In the genomic region with DNA sequence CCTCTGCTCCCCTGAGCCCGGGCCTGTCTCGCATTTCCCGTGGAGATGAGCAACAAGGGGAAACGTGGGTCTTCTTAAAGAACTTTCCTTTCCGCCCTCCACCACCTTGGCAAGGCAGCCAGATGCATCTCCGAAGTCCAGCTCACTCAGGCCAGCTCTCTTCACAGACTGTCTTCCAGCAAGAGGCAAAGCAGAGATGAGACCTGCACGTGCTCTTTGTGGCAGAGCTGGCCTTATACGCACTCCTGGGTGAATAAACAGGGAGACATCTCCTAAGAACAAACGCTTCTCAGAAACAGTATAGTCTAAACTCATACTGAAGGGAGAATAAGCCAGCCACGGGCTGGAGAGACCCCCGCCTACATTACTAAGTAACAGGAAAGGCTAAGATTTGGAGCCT, we compare ENCODE assay signal across 18 cellular contexts. TPM values are rescaled to one million over a fixed set of nuclear protein-coding genes. Genes with fewer than 3 reads are reported as not detected.
DNase-seq lines count a peak whose midpoint lies in the region; ATAC-seq and TF ChIP-seq lines count a peak whose summit lies in the region.
"Had no signal": no experiment of that assay in that cellular context is flagged by ENCODE, and none has a peak within 500 bp of the region (broad histone marks: within the 10 kb centered on the region; RNA-seq: fewer than 3 reads in every experiment).

No MANE protein-coding gene starts in this region.

- H3K4me2 ChIP-seq in mesenchymal stem cell (ENCODE audit: low read length, poor library complexity, severe bottlenecking) (no peak overlapping the region), skeletal muscle satellite cell (ENCODE audit: low read length) (no peak overlapping the region), mesendoderm (ENCODE audit: low read length) (no peak overlapping the region)

- H2BK5ac ChIP-seq in mesenchymal stem cell (ENCODE audit: low read depth, low read length, poor library complexity, severe bottlenecking) (no peak overlapping the region), mesendoderm (ENCODE audit: low read length) (no peak overlapping the region)

- H2BK12ac ChIP-seq in mesenchymal stem cell (ENCODE audit: low read length in 2 of 2), result peak overlapping the region; percentile 69 to 92

- no peaks in the 10 kb centered on the region for H3K79me2 ChIP-seq in mesendoderm (ENCODE audit: control insufficient read depth, insufficient read depth, low read length)

- H3K9me3 ChIP-seq in AG04450 (ENCODE audit: control insufficient read depth, insufficient read depth, low read length) (peaks cover 2% of the 10 kb centered on the region), mesenchymal stem cell (ENCODE audit: control insufficient read depth, low read length) (peaks cover 5% of the 10 kb centered on the region), skeletal muscle satellite cell (replicated peaks; ENCODE audit: low read length) (no peaks in the 10 kb centered on the region)

- CTCF ChIA-PET in AG04450 (lab: Charles Lee), result interaction anchor here (1.1 to 3.3 kb wide), 2 partner anchors 21 to 154 kb away, joined by 3 to 18 read pairs; no protein-coding TSS in a partner anchor

- no peak for TF ChIP-seq CTCF in AG04450 (IDR thresholded peaks at IDR 0.05; ENCODE audit: low read depth, low read length)

- no peak overlapping the region for H3K56ac ChIP-seq in mesendoderm (ENCODE audit: low read length)

- H4K8ac ChIP-seq in mesenchymal stem cell (ENCODE audit: low read length) (peak overlapping the region; percentile 45), mesendoderm (ENCODE audit: low read depth, low read length) (no peak overlapping the region)

- H2BK15ac ChIP-seq in mesenchymal stem cell (ENCODE audit: low read depth, poor library complexity, severe bottlenecking), result peak overlapping the region; percentile 95
- H2BK15ac ChIP-seq in mesendoderm (replicated peaks; ENCODE audit: low read depth), result no peak overlapping the region

- H4K91ac ChIP-seq in mesenchymal stem cell (ENCODE audit: low read length), result peak overlapping the region; percentile 83

- H3K27ac ChIP-seq in AG04450 (ENCODE audit: low read depth, low read length) (peak overlapping the region; percentile 98), mesenchymal stem cell (ENCODE audit: low read length, poor library complexity, severe bottlenecking) (no peak overlapping the region), mesendoderm (ENCODE audit: low read depth, low read length) (no peak overlapping the region)
- H3K27ac ChIP-seq: C4-2B had no signal

- peak overlapping the region; percentile 15 to 54 for H3K4ac ChIP-seq in mesenchymal stem cell (ENCODE audit: low read depth in 1 of 2, low read length in 2 of 2)
- no peak overlapping the region for H3K4ac ChIP-seq in mesendoderm (ENCODE audit: low read depth, low read length)

- H3K14ac ChIP-seq in mesenchymal stem cell (ENCODE audit: low read length in 2 of 2), result no peak overlapping the region

- ATAC-seq in HG03457 (IDR thresholded peaks at IDR 0.05; ENCODE audit: unreplicated experiment), result no peak
- no peak for ATAC-seq in HG02571 (IDR thresholded peaks at IDR 0.05; ENCODE audit: unreplicated experiment)

- H3K79me1 ChIP-seq in mesenchymal stem cell (replicated peaks; ENCODE audit: low read length, poor library complexity, severe bottlenecking) (peaks cover 6% of the 10 kb centered on the region), mesendoderm (ENCODE audit: low read length) (no peaks in the 10 kb centered on the region)

- H2AK5ac ChIP-seq in mesenchymal stem cell (ENCODE audit: low read length, severe bottlenecking), result peak overlapping the region; percentile 91
- no peak overlapping the region for H2AK5ac ChIP-seq in mesendoderm (ENCODE audit: low read length)

- H2AFZ ChIP-seq in mesenchymal stem cell (ENCODE audit: low read depth, low read length), result no peak overlapping the region

- POLR2A ChIA-PET in AG04450 (lab: Yijun Ruan, JAX), result interaction anchor here (1.5 kb wide), 1 partner anchor 109 kb away, joined by 5 read pairs; no protein-coding TSS in a partner anchor

- H3K4me1 ChIP-seq in mesenchymal stem cell (ENCODE audit: control insufficient read depth, insufficient read depth, low read depth, low read length) (peaks cover 21% of the 10 kb centered on the region), skeletal muscle satellite cell (ENCODE audit: control insufficient read depth, insufficient read depth, low read length) (peaks cover 59% of the 10 kb centered on the region), mesendoderm (ENCODE audit: control insufficient read depth, low read depth, low read length) (peaks cover 2% of the 10 kb centered on the region)

- H2BK120ac ChIP-seq in mesenchymal stem cell (ENCODE audit: low read depth, low read length) (peak overlapping the region; percentile 87), mesendoderm (ENCODE audit: low read depth, low read length) (no peak overlapping the region)

- H3K36me3 ChIP-seq in mesenchymal stem cell (ENCODE audit: control insufficient read depth in 1 of 2, insufficient read depth in 2 of 2, low read depth in 1 of 2, low read length in 2 of 2), result peaks cover 7 to 8% of the 10 kb centered on the region in 2 experiments
- H3K36me3 ChIP-seq in skeletal muscle satellite cell (ENCODE audit: insufficient read depth, low read length), result no peaks in the 10 kb centered on the region
- no peaks in the 10 kb centered on the region for H3K36me3 ChIP-seq in mesendoderm (ENCODE audit: control insufficient read depth, insufficient read depth, low read length)

- H3K23ac ChIP-seq in mesenchymal stem cell (ENCODE audit: low read length in 2 of 2) (no peak overlapping the region), mesendoderm (ENCODE audit: low read length) (no peak overlapping the region)

- DNase-seq in AG04450 (ENCODE audit: low read depth, low spot score) (no peak), amniotic epithelial cell (ENCODE audit: low read depth) (peak; percentile 67), mesenchymal stem cell (peak; percentile 50), COLO829 (ENCODE audit: low spot score) (no peak), mesendoderm (no peak)
- DNase-seq: DMS53; HCEC 1CT; MV-4-11; NCI-H1436; NCI-H2081 treated with DMSO at 0.1 percent for 48 hours; NCI-H226; NCI-H69; NK-92 treated with Interleukin-12 subunit alpha and Interleukin-12 subunit beta, amount 100 ng/mL, for 24 hours; OCI-M1 had no signal

- H4K5ac ChIP-seq in mesendoderm (ENCODE audit: low read length), result no peak overlapping the region

- WGBS in mesenchymal stem cell, result 86% methylated on average over 11 of the region's 11 CpGs
- no CpG with 5 or more reads among the region's 11 CpGs for WGBS in mesendoderm (ENCODE audit: extremely low coverage, insufficient coverage, low lambda C conversion rate)

- no peak overlapping the region for H3K4me3 ChIP-seq in AG04450 (ENCODE audit: low read depth, low read length)
- H3K4me3 ChIP-seq in mesenchymal stem cell (ENCODE audit: insufficient read depth in 1 of 2, low read depth in 1 of 2, low read length in 2 of 2), result no peak overlapping the region
- H3K4me3 ChIP-seq in skeletal muscle satellite cell (ENCODE audit: low read length), result no peak overlapping the region
- H3K4me3 ChIP-seq in mesendoderm (ENCODE audit: low read length), result no peak overlapping the region

- H3K18ac ChIP-seq in mesenchymal stem cell (ENCODE audit: low read depth in 1 of 2, low read length in 2 of 2) (peak overlapping the region; percentile 5 to 75), mesendoderm (ENCODE audit: low read length) (no peak overlapping the region)

- H3K9ac ChIP-seq in mesenchymal stem cell (ENCODE audit: low read length) (no peak overlapping the region), skeletal muscle satellite cell (ENCODE audit: low read depth, low read length) (peak overlapping the region; percentile 57), mesendoderm (ENCODE audit: low read length) (no peak overlapping the region)

- H3K27me3 ChIP-seq in AG04450 (ENCODE audit: control insufficient read depth, insufficient read depth, low read length) (no peaks in the 10 kb centered on the region), mesenchymal stem cell (ENCODE audit: control insufficient read depth in 1 of 2, insufficient read depth in 1 of 2, low read length in 2 of 2) (no peaks in the 10 kb centered on the region), skeletal muscle satellite cell (ENCODE audit: control insufficient read depth, insufficient read depth, low read length) (no peaks in the 10 kb centered on the region), mesendoderm (ENCODE audit: insufficient read depth, low read length, poor library complexity) (no peaks in the 10 kb centered on the region)

RNA-seq across cellular contexts. Expression of gene BDKRB1, which starts 1.3 kb away (rescaled TPM):
- polyA plus RNA-seq in AG04450 (2011; rRNA removed), result 160 and 215 TPM in 2 replicates
- 155 and 203 TPM in 2 replicates for polyA minus RNA-seq in AG04450 (2011; rRNA and poly(A)+ RNA removed)
- polyA plus RNA-seq in mesenchymal stem cell (2013, experiment 1 of 2), result 18.7 TPM
- 18.7 TPM for polyA plus RNA-seq in mesenchymal stem cell (2013, experiment 2 of 2)
- total RNA-seq in skeletal muscle satellite cell (2012; rRNA removed), result 3.3 and 3.9 TPM in 2 replicates
- 0.56 TPM for polyA plus RNA-seq in mesendoderm (2013, experiment 1 of 2)
- 0.53 TPM for polyA plus RNA-seq in mesendoderm (2013, experiment 2 of 2)

RNA-seq across cellular contexts. Expression of gene BDKRB2, which starts 50.1 kb away (rescaled TPM):
- 182 and 212 TPM in 2 replicates for polyA plus RNA-seq in AG04450 (2011; rRNA removed)
- polyA minus RNA-seq in AG04450 (2011; rRNA and poly(A)+ RNA removed), result 383 and 523 TPM in 2 replicates
- 16.1 TPM for polyA plus RNA-seq in mesenchymal stem cell (2013, experiment 1 of 2)
- 16.1 TPM for polyA plus RNA-seq in mesenchymal stem cell (2013, experiment 2 of 2)
- total RNA-seq in skeletal muscle satellite cell (2012; rRNA removed), result 17.5 and 18.8 TPM in 2 replicates
- polyA plus RNA-seq in mesendoderm (2013, experiment 1 of 2), result 3.1 TPM
- 3.3 TPM for polyA plus RNA-seq in mesendoderm (2013, experiment 2 of 2)

Comparison
In these comparisons a context has a peak if more than half of its experiments do, and no peak if none do; other contexts are left out.
1. DNase-seq: peak in amniotic epithelial cell (single experiment) and mesenchymal stem cell (single experiment); none in AG04450 (single experiment), COLO829 (single experiment) and mesendoderm (single experiment).